Comparison of ENCODE assay signal across 23 cellular contexts in the genomic region with DNA sequence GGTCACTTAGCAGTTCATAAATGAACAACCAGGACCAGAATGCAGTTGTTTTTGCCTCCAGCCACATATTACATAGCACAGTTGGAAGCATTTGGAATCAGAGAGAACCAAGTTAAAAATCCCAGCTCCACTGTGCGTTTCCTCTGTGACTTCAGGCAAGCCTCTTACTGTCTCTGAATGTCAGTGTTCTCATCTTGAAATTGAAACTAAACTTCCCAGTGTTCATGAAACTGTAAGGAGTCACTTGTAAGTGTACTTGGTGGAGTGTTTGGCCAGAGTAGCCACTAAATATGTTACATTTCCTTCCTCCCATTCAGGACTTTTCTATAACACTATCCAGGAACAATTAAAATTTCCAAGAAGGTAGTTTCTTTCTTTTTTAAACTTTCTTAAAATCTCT.
DNase-seq lines count a peak whose midpoint lies in the region; ATAC-seq, FAIRE-seq and TF ChIP-seq lines count a peak whose summit lies in the region.
"Had no signal": no experiment of that assay in that cellular context is flagged by ENCODE, and none has a peak within 500 bp of the region (broad histone marks: within the 10 kb centered on the region; RNA-seq: fewer than 3 reads in every experiment).

No MANE protein-coding gene starts in this region.

- no peaks in the 10 kb centered on the region for H3F3A ChIP-seq in GM23248 (ENCODE audit: insufficient read depth)

- no peaks in the 10 kb centered on the region for H3K36me3 Mint-ChIP-seq in dendritic cell treated with granulocyte-macrophage colony-stimulating factor and Interleukin-4, amounts not matched to agents 40 ng/mL and 50 ng/mL, for 4 days (ENCODE audit: low read depth)

- H3K4me1 ChIP-seq in DND-41 (ENCODE audit: insufficient read depth, low read length) (peaks cover 6% of the 10 kb centered on the region), OCI-LY3 (ENCODE audit: low read length) (peaks cover 6% of the 10 kb centered on the region), small intestine (ENCODE audit: control insufficient read depth in 2 of 2, insufficient read depth in 1 of 2, low read depth in 1 of 2, low read length in 1 of 2) (no peaks in the 10 kb centered on the region), GM23248 (ENCODE audit: insufficient read depth) (no peaks in the 10 kb centered on the region; the same call in 1 of the 2 replicates)

- H3K27ac Mint-ChIP-seq in dendritic cell treated with granulocyte-macrophage colony-stimulating factor and Interleukin-4, amounts not matched to agents 40 ng/mL and 50 ng/mL, for 4 days = peak overlapping the region; percentile 27
- H3K27ac Mint-ChIP-seq: GM23338, T-cell had no signal

- H3K4me1 Mint-ChIP-seq in dendritic cell treated with granulocyte-macrophage colony-stimulating factor and Interleukin-4, amounts not matched to agents 40 ng/mL and 50 ng/mL, for 4 days (ENCODE audit: low read depth) = peaks cover 57% of the 10 kb centered on the region

- no peak overlapping the region for H3K4me3 ChIP-seq in DND-41 (ENCODE audit: low read depth in 1 of 2, low read length in 2 of 2)
- no peak overlapping the region for H3K4me3 ChIP-seq in OCI-LY3 (ENCODE audit: low read length)
- no peak overlapping the region for H3K4me3 ChIP-seq in small intestine (ENCODE audit: low read depth in 1 of 2, low read length in 2 of 2)
- no peak overlapping the region for H3K4me3 ChIP-seq in GM23248
- H3K4me3 ChIP-seq: GM23338, K562 had no signal

- WGBS in small intestine, 3 donors = 47 to 61% (median 59%) methylated on average over 1 of the region's 1 CpG
- 67 to 85% methylated on average over 1 of the region's 1 CpG for WGBS in GM23248 (ENCODE audit: low coverage in 1 of 2, low lambda C conversion rate in 2 of 2, missing lambda C conversion rate in 2 of 2), 2 experiments

- H2AFZ ChIP-seq in DND-41 (ENCODE audit: low read depth, low read length) (peak overlapping the region; percentile 5), OCI-LY3 (ENCODE audit: low read depth, low read length) (no peak overlapping the region), GM23248 (no peak overlapping the region)
- H2AFZ ChIP-seq: GM23338 had no signal

- peaks cover 4% of the 10 kb centered on the region for H3K9me3 ChIP-seq in DND-41 (ENCODE audit: insufficient read depth, low read length, severe bottlenecking)
- H3K9me3 ChIP-seq in OCI-LY3 (ENCODE audit: insufficient read depth, low read length) = peaks cover 7% of the 10 kb centered on the region
- no peaks in the 10 kb centered on the region for H3K9me3 ChIP-seq in small intestine (ENCODE audit: control insufficient read depth, low read depth)
- H3K9me3 ChIP-seq in GM23248 (ENCODE audit: low read depth) = no peaks in the 10 kb centered on the region

- no peak for DNase-seq in DND-41
- peak; percentile 7 for DNase-seq in small intestine
- DNase-seq in stimulated activated CD4-positive, alpha-beta T cell treated with anti-CD3 and anti-CD28 coated beads, Interleukin-4, amount 100 ng/mL, for 24 hours = no peak
- no peak for DNase-seq in GM13976 (ENCODE audit: low spot score)
- DNase-seq in GM23248 = no peak
- DNase-seq: C1 segment of cervical spinal cord, HCEC 1CT, NCI-H1048, NCI-H1436 treated with DMSO at 0.1 percent for 48 hours, NCI-H2029, NCI-H2171, NCI-H446, NCI-H69, SIG-M5, T-cell had no signal

- H3K9ac ChIP-seq in DND-41 (ENCODE audit: low read depth, low read length) (no peak overlapping the region), OCI-LY3 (ENCODE audit: low read length) (no peak overlapping the region), GM23248 (no peak overlapping the region)

- ATAC-seq in DND-41 (ENCODE audit: insufficient read depth, low read depth) = peak; percentile 22; the same call in 1 of the 3 replicates
- ATAC-seq in HG03469 (IDR thresholded peaks at IDR 0.05; ENCODE audit: unreplicated experiment) = no peak
- ATAC-seq: GM23338, K562, SK-N-SH treated with all-trans-retinoic acid at 6 μM for 48 hours, T-cell had no signal

- intact Hi-C loops in dendritic cell treated with granulocyte-macrophage colony-stimulating factor and Interleukin-4, amounts not matched to agents 40 ng/mL and 50 ng/mL, for 4 days (cut with micrococcal nuclease) = no loop called here

- H3K79me2 ChIP-seq in DND-41 (ENCODE audit: insufficient read depth, low read length) (no peaks in the 10 kb centered on the region), OCI-LY3 (ENCODE audit: low read length) (no peaks in the 10 kb centered on the region), GM23248 (ENCODE audit: insufficient read depth) (no peaks in the 10 kb centered on the region)

- peaks cover 1% of the 10 kb centered on the region for H3K27me3 Mint-ChIP-seq in dendritic cell treated with granulocyte-macrophage colony-stimulating factor and Interleukin-4, amounts not matched to agents 40 ng/mL and 50 ng/mL, for 4 days

- FAIRE-seq in small intestine (lab: Jason Lieb, UNC) = no peak
- FAIRE-seq: G401.6, K562 had no signal

- H4K20me1 ChIP-seq in DND-41 (ENCODE audit: insufficient read depth, low read length) = no peaks in the 10 kb centered on the region
- H4K20me1 ChIP-seq in OCI-LY3 (ENCODE audit: insufficient read depth, low read length) = peaks cover 3% of the 10 kb centered on the region; the same call in 1 of the 2 replicates
- no peaks in the 10 kb centered on the region for H4K20me1 ChIP-seq in GM23248 (ENCODE audit: insufficient read depth)

- in situ Hi-C loops in GM13976 (cut with MboI; ENCODE audit: low sequenced_read_pairs, unreplicated experiment) = no loop called here
- in situ Hi-C loops in GM23248 (cut with MboI) = no loop called here

- H3K9me3 Mint-ChIP-seq in dendritic cell treated with granulocyte-macrophage colony-stimulating factor and Interleukin-4, amounts not matched to agents 40 ng/mL and 50 ng/mL, for 4 days = no peaks in the 10 kb centered on the region
- H3K9me3 Mint-ChIP-seq: T-cell had no signal

- TF ChIP-seq CTCF in DND-41 (IDR thresholded peaks at IDR 0.05; ENCODE audit: borderline replicate concordance, extremely low read depth, low read length, poor library complexity, severe bottlenecking) = no peak
- no peak for TF ChIP-seq CTCF in OCI-LY3 (IDR thresholded peaks at IDR 0.05; ENCODE audit: low read depth, low read length)
- TF ChIP-seq CTCF in GM13976 (IDR thresholded peaks at IDR 0.05; ENCODE audit: borderline replicate concordance, control extremely low read depth, extremely low read depth, insufficient read depth, missing control alignments) = no peak

- H3K27me3 ChIP-seq in DND-41 (ENCODE audit: insufficient read depth, low read length, poor library complexity) (no peaks in the 10 kb centered on the region), OCI-LY3 (ENCODE audit: low read depth, low read length) (peaks cover 44% of the 10 kb centered on the region), small intestine (ENCODE audit: control insufficient read depth in 2 of 2, insufficient read depth in 2 of 2, low read length in 2 of 2) (no peaks in the 10 kb centered on the region), GM23248 (replicated peaks; ENCODE audit: insufficient read depth) (no peaks in the 10 kb centered on the region)

- H3K36me3 ChIP-seq in DND-41 (ENCODE audit: insufficient read depth, low read length) (no peaks in the 10 kb centered on the region), OCI-LY3 (replicated peaks; ENCODE audit: low read depth, low read length) (peaks cover 6% of the 10 kb centered on the region), small intestine (ENCODE audit: control insufficient read depth in 2 of 2, insufficient read depth in 2 of 2, low read length in 2 of 2) (no peaks in the 10 kb centered on the region), GM23248 (ENCODE audit: low read depth) (no peaks in the 10 kb centered on the region)

- H3K9me2 ChIP-seq in GM23248 (ENCODE audit: insufficient read depth) = no peaks in the 10 kb centered on the region

- H3K4me3 Mint-ChIP-seq in dendritic cell treated with granulocyte-macrophage colony-stimulating factor and Interleukin-4, amounts not matched to agents 40 ng/mL and 50 ng/mL, for 4 days = no peak overlapping the region
- H3K4me3 Mint-ChIP-seq: GM23338, T-cell had no signal

- H3K27ac ChIP-seq in DND-41 (ENCODE audit: low read length) (peak overlapping the region; percentile 7; the same call in 1 of the 2 replicates), OCI-LY3 (ENCODE audit: low read length) (no peak overlapping the region), small intestine (ENCODE audit: low read depth in 1 of 2, low read length in 1 of 2) (no peak overlapping the region), GM23248 (no peak overlapping the region)
- H3K27ac ChIP-seq: RWPE1 had no signal

- peak overlapping the region; percentile 12; the same call in 1 of the 2 replicates for H3K4me2 ChIP-seq in DND-41 (ENCODE audit: insufficient read depth, low read length)
- peak overlapping the region; percentile 13; the same call in 1 of the 2 replicates for H3K4me2 ChIP-seq in OCI-LY3 (ENCODE audit: low read length)
- H3K4me2 ChIP-seq in GM23248 (ENCODE audit: unreplicated experiment) = no peak overlapping the region
- H3K4me2 ChIP-seq: GM23338 had no signal
